ENCODE assay signal across 7 cellular contexts in genomic region chr1:234997201-234998173, GRCh38.
A peak's percentile ranks its signal among the peaks of the same experiment; 100 is the strongest.
DNase-seq lines count a peak whose midpoint lies in the region; ATAC-seq and TF ChIP-seq lines count a peak whose summit lies in the region.

No MANE protein-coding gene starts in this region.

- H3K9me3 Mint-ChIP-seq in WTC11 = no peaks in the 10 kb centered on the region

- intact Hi-C loops in posterior vena cava (cut with DNase I) = loop anchor here (5.0 to 10.0 kb wide), 3 partner anchors 67 to 463 kb away; no protein-coding TSS in a partner anchor

- no peak overlapping the region for H3K27ac Mint-ChIP-seq in WTC11

- H3K4me3 Mint-ChIP-seq in WTC11 = no peak overlapping the region

- H3K27me3 Mint-ChIP-seq in WTC11 (ENCODE audit: low read depth) = no peaks in the 10 kb centered on the region

- CTCF ChIA-PET in WTC11 (lab: Charles Lee) (no interaction called here), HEK293T (lab: Yijun Ruan, JAX) (no interaction called here)

- H3K4me1 Mint-ChIP-seq in WTC11 = peaks cover 17% of the 10 kb centered on the region

- ATAC-seq in WTC11 (no peak), GM18868 (IDR thresholded peaks at IDR 0.05; ENCODE audit: unreplicated experiment) (no peak), GM18519 (IDR thresholded peaks at IDR 0.05; ENCODE audit: low FRiP score, unreplicated experiment) (no peak)

- peak; percentile 99 for DNase-seq in HS-5 (ENCODE audit: low read depth)
- DNase-seq in WTC11 (ENCODE audit: low spot score) = no peak
- DNase-seq in glomerular visceral epithelial cell (ENCODE audit: extremely low spot score) = peak; percentile 100
- peak; percentile 99 for DNase-seq in posterior vena cava (ENCODE audit: low spot score)
- no peak for DNase-seq in HEK293T (ENCODE audit: extremely low spot score)

- POLR2A ChIA-PET in WTC11 (lab: Charles Lee) (no interaction called here), HEK293T (lab: Yijun Ruan, JAX) (no interaction called here)

- no peak for TF ChIP-seq CTCF in WTC11 (IDR thresholded peaks at IDR 0.05)

- no peaks in the 10 kb centered on the region for H3K36me3 Mint-ChIP-seq in WTC11

TF ChIP-seq in WTC11, 78 proteins besides CTCF, POLR2A, EP300 and RAD21:
- TF ChIP-seq GABPB1 (CRISPR knock-in tag; IDR thresholded peaks at IDR 0.05) = 0 out of 2 replicates have a peak, but pooled peaks have one; percentile 39
- no peak for TF ChIP-seq HMGXB4 (CRISPR knock-in tag; IDR thresholded peaks at IDR 0.05)
- TF ChIP-seq ZNF671 (CRISPR knock-in tag; IDR thresholded peaks at IDR 0.05) = no peak
- no peak for TF ChIP-seq GRHL2 (CRISPR knock-in tag; IDR thresholded peaks at IDR 0.05; ENCODE audit: insufficient replicate concordance, severe bottlenecking)

TF ChIP-seq in HEK293T, 16 proteins besides CTCF, POLR2A, EP300 and RAD21:
- TF ChIP-seq FOXM1 (IDR thresholded peaks at IDR 0.05; ENCODE audit: borderline replicate concordance) (no peak), ARNT (IDR thresholded peaks at IDR 0.05) (no peak), ELF4 (IDR thresholded peaks at IDR 0.05) (no peak)

Comparison
In these comparisons a context has a peak if more than half of its experiments do, and no peak if none do; other contexts are left out.
1. DNase-seq: peak in HS-5 (single experiment), glomerular visceral epithelial cell (single experiment) and posterior vena cava (single experiment); none in WTC11 (single experiment) and HEK293T (single experiment).